In the genomic region with DNA sequence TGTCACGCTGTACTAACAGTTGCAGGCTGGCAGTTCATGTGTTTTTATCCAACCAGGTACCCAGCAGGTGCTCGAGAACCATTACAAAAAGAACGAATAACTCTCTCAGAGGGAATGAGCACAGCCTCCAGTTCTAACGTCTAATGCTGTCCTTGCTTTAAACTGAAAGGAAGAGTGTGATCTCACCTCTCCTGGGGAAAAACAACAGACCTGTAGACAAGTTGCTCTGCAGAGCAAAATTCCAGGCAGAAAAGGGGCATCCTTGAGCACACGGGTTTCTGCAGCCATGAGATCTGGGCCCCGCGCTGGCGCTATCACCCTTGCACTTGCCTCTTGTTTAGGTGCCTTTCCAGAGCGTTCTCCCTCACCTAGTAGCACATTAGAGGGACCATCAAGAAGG, we compare ENCODE assay signal across 15 cellular contexts.
A peak's percentile ranks its signal among the peaks of the same experiment; 100 is the strongest.
DNase-seq lines count a peak whose midpoint lies in the region; ATAC-seq, FAIRE-seq and TF ChIP-seq lines count a peak whose summit lies in the region.
"Had no signal": no experiment of that assay in that cellular context is flagged by ENCODE, and none has a peak within 500 bp of the region (broad histone marks: within the 10 kb centered on the region; RNA-seq: fewer than 3 reads in every experiment).

No MANE protein-coding gene starts in this region.

- H2BK15ac ChIP-seq in H1 (ENCODE audit: low read length) (no peak overlapping the region; the same call in 1 of the 2 replicates), mesenchymal stem cell (ENCODE audit: low read depth, poor library complexity, severe bottlenecking) (no peak overlapping the region)

- WGBS in H1 (ENCODE audit: extremely low coverage in 1 of 2, insufficient coverage in 1 of 2, insufficient read length in 1 of 2, insufficient replicate concordance in 2 of 2, low coverage in 1 of 2, low lambda C conversion rate in 2 of 2, missing lambda C conversion rate in 1 of 2), 2 experiments: 26% methylated on average over 9 of the region's 9 CpGs; no CpG with 5 or more reads in 1 of the 2 experiments
- 45% methylated on average over 9 of the region's 9 CpGs for WGBS in mesenchymal stem cell

- TF ChIP-seq RAD21 in H1 (IDR thresholded peaks at IDR 0.05 in 1 of 2, conservative IDR thresholded peaks at IDR 0.05 in 1 of 2; ENCODE audit: low read depth in 2 of 2, low read length in 2 of 2): no peak

- CTCF ChIA-PET in H1 (lab: Charles Lee; ENCODE audit: partially characterized antibody): interaction anchor here (1.4 kb wide), 1 partner anchor 51 kb away, joined by 3 read pairs; no protein-coding TSS in a partner anchor

- H2BK20ac ChIP-seq in H1 (ENCODE audit: low read length): no peak overlapping the region

- no peak overlapping the region for H2AFZ ChIP-seq in ACC112 (ENCODE audit: low read length, unreplicated experiment)
- peak overlapping the region; percentile 65 for H2AFZ ChIP-seq in H1 (ENCODE audit: low read length)
- peak overlapping the region; percentile 16 for H2AFZ ChIP-seq in mesenchymal stem cell (ENCODE audit: low read depth, low read length)

- TF ChIP-seq CTCF in H1 (IDR thresholded peaks at IDR 0.05; ENCODE audit: control extremely low read depth in 1 of 3, insufficient read depth in 1 of 3, low read depth in 1 of 3, low read length in 3 of 3): no peak

- H3K36me3 Mint-ChIP-seq in stimulated activated effector memory CD8-positive, alpha-beta T cell treated with anti-CD3 and anti-CD28 coated beads, Interleukin-12 subunit alpha, Interleukin-12 subunit beta, amount 100 ng/mL, for 72 hours: no peaks in the 10 kb centered on the region

- no peaks in the 10 kb centered on the region for H4K20me1 ChIP-seq in H1 (replicated peaks in 1 of 2; ENCODE audit: control insufficient read depth in 1 of 2, insufficient read depth in 2 of 2, low read length in 2 of 2)

- H3K27ac ChIP-seq in ACC112 (ENCODE audit: low read depth, low read length): peak overlapping the region; percentile 99
- H3K27ac ChIP-seq in H1 (ENCODE audit: low read depth, low read length): peak overlapping the region; percentile 60; the same call in 1 of the 2 replicates
- peak overlapping the region; percentile 100 for H3K27ac ChIP-seq in mesenchymal stem cell (ENCODE audit: low read length, poor library complexity, severe bottlenecking)
- H3K27ac ChIP-seq: SK-N-MC had no signal

- H3K9me3 ChIP-seq in H1 (ENCODE audit: insufficient read depth in 2 of 2, low read depth in 1 of 2, low read length in 1 of 2) (no peaks in the 10 kb centered on the region), mesenchymal stem cell (ENCODE audit: control insufficient read depth, low read length) (no peaks in the 10 kb centered on the region)
- H3K9me3 ChIP-seq: heart right ventricle had no signal

- H3K18ac ChIP-seq in H1 (ENCODE audit: extremely low read depth, low read length) (peak overlapping the region; percentile 40), mesenchymal stem cell (ENCODE audit: low read depth in 1 of 2, low read length in 2 of 2) (peak overlapping the region; percentile 87 to 90)

- H3K14ac ChIP-seq in H1 (ENCODE audit: insufficient read length) (no peak overlapping the region), mesenchymal stem cell (ENCODE audit: low read length in 2 of 2) (peak overlapping the region in 1 of 2 experiments; percentile 74)

- peak overlapping the region; percentile 46 for H4K91ac ChIP-seq in H1 (replicated peaks; ENCODE audit: insufficient read length, low read length)
- H4K91ac ChIP-seq in mesenchymal stem cell (ENCODE audit: low read length): peak overlapping the region; percentile 89

- TF ChIP-seq EP300 in H1 (IDR thresholded peaks at IDR 0.05; ENCODE audit: borderline replicate concordance in 1 of 2, low read depth in 2 of 2, low read length in 2 of 2): no peak

- no peak overlapping the region for H3K27ac Mint-ChIP-seq in stimulated activated effector memory CD8-positive, alpha-beta T cell treated with anti-CD3 and anti-CD28 coated beads, Interleukin-12 subunit alpha, Interleukin-12 subunit beta, amount 100 ng/mL, for 72 hours
- H3K27ac Mint-ChIP-seq: activated CD4-positive, alpha-beta T cell treated with anti-CD3 and anti-CD28 coated beads, Interleukin-2, amount 10 ng/mL, durations not matched to agents 24 days and 14 days; dendritic cell treated with granulocyte-macrophage colony-stimulating factor and Interleukin-4, amounts not matched to agents 40 ng/mL and 50 ng/mL, for 4 days had no signal

- no peak for ATAC-seq in stimulated activated effector memory CD8-positive, alpha-beta T cell treated with anti-CD3 and anti-CD28 coated beads, Interleukin-12 subunit alpha, Interleukin-12 subunit beta, amount 100 ng/mL, for 72 hours
- ATAC-seq in HG03159 (IDR thresholded peaks at IDR 0.05; ENCODE audit: unreplicated experiment) (no peak), GM18858 (IDR thresholded peaks at IDR 0.05; ENCODE audit: unreplicated experiment) (no peak)

- H3K23ac ChIP-seq in H1 (ENCODE audit: insufficient read length): no peak overlapping the region
- peak overlapping the region in 1 of 2 experiments; percentile 35 for H3K23ac ChIP-seq in mesenchymal stem cell (ENCODE audit: low read length in 2 of 2)

- H3K4me1 ChIP-seq in ACC112 (ENCODE audit: control insufficient read depth, insufficient read depth, low read length, unreplicated experiment) (peaks cover 68% of the 10 kb centered on the region), H1 (replicated peaks in 1 of 4; ENCODE audit: control insufficient read depth in 3 of 4, insufficient read depth in 4 of 4, low read length in 3 of 4) (peaks cover 18 to 29% (median 19%) of the 10 kb centered on the region in 4 experiments), mesenchymal stem cell (ENCODE audit: control insufficient read depth, insufficient read depth, low read depth, low read length) (peaks cover 25% of the 10 kb centered on the region)

- no peaks in the 10 kb centered on the region for H3K79me2 ChIP-seq in ACC112 (ENCODE audit: control insufficient read depth, insufficient read depth, low read length, unreplicated experiment)
- H3K79me2 ChIP-seq in H1 (ENCODE audit: control insufficient read depth in 1 of 2, insufficient read depth in 2 of 2, low read length in 2 of 2): no peaks in the 10 kb centered on the region

- no peak for FAIRE-seq in H1 (lab: Jason Lieb, UNC)

- H3K4me3 Mint-ChIP-seq in stimulated activated effector memory CD8-positive, alpha-beta T cell treated with anti-CD3 and anti-CD28 coated beads, Interleukin-12 subunit alpha, Interleukin-12 subunit beta, amount 100 ng/mL, for 72 hours: no peak overlapping the region
- H3K4me3 Mint-ChIP-seq: activated CD4-positive, alpha-beta T cell treated with anti-CD3 and anti-CD28 coated beads, Interleukin-2, amount 10 ng/mL, durations not matched to agents 24 days and 14 days; dendritic cell treated with granulocyte-macrophage colony-stimulating factor and Interleukin-4, amounts not matched to agents 40 ng/mL and 50 ng/mL, for 4 days had no signal

- H3K36me3 ChIP-seq in ACC112 (ENCODE audit: insufficient read depth, low read length): no peaks in the 10 kb centered on the region
- no peaks in the 10 kb centered on the region for H3K36me3 ChIP-seq in H1 (ENCODE audit: control insufficient read depth in 2 of 4, insufficient read depth in 4 of 4, low read length in 3 of 4)
- H3K36me3 ChIP-seq in mesenchymal stem cell (ENCODE audit: control insufficient read depth in 1 of 2, insufficient read depth in 2 of 2, low read depth in 1 of 2, low read length in 2 of 2): no peaks in the 10 kb centered on the region
- H3K36me3 ChIP-seq: heart right ventricle had no signal

- no peak overlapping the region for H4K8ac ChIP-seq in H1 (ENCODE audit: extremely low read depth, insufficient read depth, low read length)
- H4K8ac ChIP-seq in mesenchymal stem cell (ENCODE audit: low read length): peak overlapping the region; percentile 77

- H3K4me1 Mint-ChIP-seq in stimulated activated effector memory CD8-positive, alpha-beta T cell treated with anti-CD3 and anti-CD28 coated beads, Interleukin-12 subunit alpha, Interleukin-12 subunit beta, amount 100 ng/mL, for 72 hours: no peaks in the 10 kb centered on the region

- H3K23me2 ChIP-seq in H1 (ENCODE audit: low read depth, low read length): no peaks in the 10 kb centered on the region

- DNase-seq in M059J (ENCODE audit: low read depth) (peak; percentile 71), H1 (ENCODE audit: low read depth in 1 of 2, low spot score in 2 of 2) (no peak), mesenchymal stem cell (peak; percentile 53)
- no peak for DNase-seq in stimulated activated effector memory CD8-positive, alpha-beta T cell treated with anti-CD3 and anti-CD28 coated beads, Interleukin-12 subunit alpha, Interleukin-12 subunit beta, amount 100 ng/mL, for 72 hours (ENCODE audit: low spot score in 2 of 2)
- DNase-seq in activated effector memory CD4-positive, alpha-beta T cell treated with anti-CD3 and anti-CD28 coated beads, Interleukin-2, amount 50 U/mL, for 16 hours: no peak
- DNase-seq: activated CD4-positive, alpha-beta T cell treated with anti-CD3 and anti-CD28 coated beads, Interleukin-2, amount 10 ng/mL, durations not matched to agents 24 days and 14 days; heart right ventricle; Kasumi-1; NCI-H345; stimulated activated naive CD4-positive, alpha-beta T cell had no signal

- H3K79me1 ChIP-seq in H1 (ENCODE audit: low read depth, low read length) (no peaks in the 10 kb centered on the region; the same call in 1 of the 2 replicates), mesenchymal stem cell (replicated peaks; ENCODE audit: low read length, poor library complexity, severe bottlenecking) (no peaks in the 10 kb centered on the region)

- H2AK5ac ChIP-seq in H1 (ENCODE audit: low read depth, low read length) (no peak overlapping the region), mesenchymal stem cell (ENCODE audit: low read length, severe bottlenecking) (peak overlapping the region; percentile 100)

- H3K56ac ChIP-seq in H1 (replicated peaks; ENCODE audit: insufficient read length, low read depth, low read length): no peak overlapping the region

- peak overlapping the region in 1 of 4 experiments; percentile 22; a peak in 2 of 7 replicates for H3K9ac ChIP-seq in H1 (replicated peaks in 1 of 4; ENCODE audit: extremely low read depth in 1 of 4, low read depth in 3 of 4, low read length in 3 of 4)
- peak overlapping the region; percentile 87 for H3K9ac ChIP-seq in mesenchymal stem cell (ENCODE audit: low read length)

- no peak overlapping the region for H4K5ac ChIP-seq in H1 (ENCODE audit: insufficient read length, low read depth, low read length)

- H2BK5ac ChIP-seq in H1 (ENCODE audit: low read depth, low read length) (no peak overlapping the region), mesenchymal stem cell (ENCODE audit: low read depth, low read length, poor library complexity, severe bottlenecking) (peak overlapping the region; percentile 100)

- POLR2A ChIA-PET in H1 (lab: Charles Lee; ENCODE audit: partially characterized antibody): interaction anchor here (1.2 kb wide), 1 partner anchor 545 kb away, joined by 3 read pairs; no protein-coding TSS in a partner anchor

- H2BK120ac ChIP-seq in H1 (replicated peaks; ENCODE audit: low read depth, low read length): peak overlapping the region; percentile 29
- H2BK120ac ChIP-seq in mesenchymal stem cell (ENCODE audit: low read depth, low read length): peak overlapping the region; percentile 93

- H2BK12ac ChIP-seq in H1 (ENCODE audit: low read depth, low read length) (peak overlapping the region; percentile 64), mesenchymal stem cell (ENCODE audit: low read length in 2 of 2) (peak overlapping the region; percentile 87 to 88)

- H3K27me3 ChIP-seq in ACC112 (ENCODE audit: insufficient read depth, low read length) (no peaks in the 10 kb centered on the region), H1 (replicated peaks in 1 of 4; ENCODE audit: control insufficient read depth in 3 of 4, extremely low read depth in 1 of 4, insufficient read depth in 3 of 4, low read length in 3 of 4) (peaks cover 0 to 4% (median under 1%) of the 10 kb centered on the region in 4 experiments; a peak in 2 of 7 replicates), mesenchymal stem cell (ENCODE audit: control insufficient read depth in 1 of 2, insufficient read depth in 1 of 2, low read length in 2 of 2) (no peaks in the 10 kb centered on the region)

- TF ChIP-seq POLR2A in H1 (IDR thresholded peaks at IDR 0.05; ENCODE audit: control extremely low read depth in 1 of 2, low read depth in 2 of 2, low read length in 2 of 2): no peak

- no peaks in the 10 kb centered on the region for H3K9me3 Mint-ChIP-seq in stimulated activated effector memory CD8-positive, alpha-beta T cell treated with anti-CD3 and anti-CD28 coated beads, Interleukin-12 subunit alpha, Interleukin-12 subunit beta, amount 100 ng/mL, for 72 hours
- H3K9me3 Mint-ChIP-seq: dendritic cell treated with granulocyte-macrophage colony-stimulating factor and Interleukin-4, amounts not matched to agents 40 ng/mL and 50 ng/mL, for 4 days had no signal

- H3K4me2 ChIP-seq in H1 (ENCODE audit: insufficient read depth in 1 of 2, low read depth in 2 of 2, low read length in 2 of 2) (peak overlapping the region; percentile 29 to 64), mesenchymal stem cell (ENCODE audit: low read length, poor library complexity, severe bottlenecking) (peak overlapping the region; percentile 52)

- H3K4me3 ChIP-seq in ACC112 (ENCODE audit: low read depth, low read length): peak overlapping the region; percentile 62; the same call in 1 of the 2 replicates
- peak overlapping the region in 3 of 4 experiments; percentile 12 to 46 (median 16); a peak in 4 of 8 replicates for H3K4me3 ChIP-seq in H1 (ENCODE audit: extremely low read depth in 1 of 4, insufficient read depth in 2 of 4, low read depth in 3 of 4, low read length in 4 of 4)
- peak overlapping the region in 1 of 2 experiments; percentile 32 for H3K4me3 ChIP-seq in mesenchymal stem cell (ENCODE audit: insufficient read depth in 1 of 2, low read depth in 1 of 2, low read length in 2 of 2)
- H3K4me3 ChIP-seq: SK-N-MC had no signal

- H3K4ac ChIP-seq in H1 (replicated peaks; ENCODE audit: insufficient read length, low read depth, low read length): no peak overlapping the region
- peak overlapping the region; percentile 89 to 93 for H3K4ac ChIP-seq in mesenchymal stem cell (ENCODE audit: low read depth in 1 of 2, low read length in 2 of 2)

Comparison
In these comparisons a context has a peak if more than half of its experiments do, and no peak if none do; other contexts are left out.
1. DNase-seq: peak in M059J (single experiment) and mesenchymal stem cell (single experiment); none in H1 (0 of 2), stimulated activated effector memory CD8-positive, alpha-beta T cell treated with anti-CD3 and anti-CD28 coated beads, Interleukin-12 subunit alpha, Interleukin-12 subunit beta, amount 100 ng/mL, for 72 hours (0 of 2) and activated effector memory CD4-positive, alpha-beta T cell treated with anti-CD3 and anti-CD28 coated beads, Interleukin-2, amount 50 U/mL, for 16 hours (single experiment).
2. Peak in every context shown above with its lines, with median percentiles within 50 percentile points of each other: H3K27ac ChIP-seq.